ENCODE assay signal across 9 cellular contexts in genomic region chr9:34992376-34992951, GRCh38.
A peak's percentile ranks its signal among the peaks of the same experiment; 100 is the strongest.
DNase-seq lines count a peak whose midpoint lies in the region; ATAC-seq lines count a peak whose summit lies in the region.
"Had no signal": no experiment of that assay in that cellular context is flagged by ENCODE, and none has a peak within 500 bp of the region (broad histone marks: within the 10 kb centered on the region; RNA-seq: fewer than 3 reads in every experiment).

No MANE protein-coding gene starts in this region.

- H3K4me1 ChIP-seq in iPS-18a (ENCODE audit: control insufficient read depth, low read depth, low read length) = peaks cover 38% of the 10 kb centered on the region

- H3K36me3 ChIP-seq in iPS-18a (ENCODE audit: control insufficient read depth, low read depth, low read length) = peaks cover 30% of the 10 kb centered on the region

- peak overlapping the region; percentile 74 for H3K4me3 ChIP-seq in iPS-18a (ENCODE audit: low read length)

- H3K27me3 ChIP-seq in iPS-18a (ENCODE audit: control insufficient read depth, insufficient read depth, low read length) = no peaks in the 10 kb centered on the region

- peak overlapping the region; percentile 93 for H3K27ac ChIP-seq in iPS-18a (ENCODE audit: low read length)

- H3K9ac ChIP-seq in iPS-18a (ENCODE audit: low read length) = peak overlapping the region; percentile 85

- no peaks in the 10 kb centered on the region for H3K9me3 ChIP-seq in iPS-18a (ENCODE audit: control insufficient read depth, low read depth, low read length)

- DNase-seq in ACHN (peak; percentile 49), MV-4-11 (lab: John Stamatoyannopoulos, UW) (peak; percentile 66), amniotic stem cell (lab: John Stamatoyannopoulos, UW) (peak; percentile 55)
- DNase-seq in stimulated activated CD4-positive, alpha-beta T cell treated with anti-CD3 and anti-CD28 coated beads, Interleukin-4, amount 100 ng/mL, for 48 hours (ENCODE audit: low read depth in 2 of 2) = peak; percentile 49 to 58
- DNase-seq: activated naive CD8-positive, alpha-beta T cell treated with anti-CD3 and anti-CD28 coated beads, Interleukin-2, amount 10 ng/mL, durations not matched to agents 7 days and 5 days had no signal

- in situ Hi-C loops in ACHN (cut with HindIII; ENCODE audit: low pct_ligation_motif_present, low pct_unique_long_range_greater_than_20kb, low sequenced_read_pairs) = no loop called here

- no peak for ATAC-seq in HG03565 (IDR thresholded peaks at IDR 0.05; ENCODE audit: unreplicated experiment)
- ATAC-seq in HG02571 (IDR thresholded peaks at IDR 0.05; ENCODE audit: unreplicated experiment) = no peak
- ATAC-seq in HG02678 (IDR thresholded peaks at IDR 0.05; ENCODE audit: unreplicated experiment) = no peak
